Comparison of ENCODE assay signal across 14 cellular contexts in the genomic region with DNA sequence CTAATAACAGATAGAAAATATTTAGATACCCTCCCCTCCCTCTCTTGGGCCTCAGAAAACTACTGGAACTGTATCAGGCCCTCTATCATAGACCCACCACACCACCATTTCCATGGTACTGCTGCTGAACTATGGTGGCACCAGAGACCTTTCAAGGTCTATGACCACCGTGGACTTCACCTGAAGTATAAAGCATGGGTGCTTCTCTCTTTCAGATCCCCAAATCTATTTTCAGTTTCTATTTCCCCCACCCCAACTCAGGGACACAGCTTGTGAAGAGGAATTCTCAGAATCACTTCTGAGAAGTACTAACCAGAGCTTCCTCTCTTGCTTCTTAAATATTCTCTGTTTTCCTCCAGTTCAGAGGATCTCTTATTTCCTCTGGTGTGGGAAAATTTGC.
DNase-seq lines count a peak whose midpoint lies in the region; ATAC-seq, FAIRE-seq and TF ChIP-seq lines count a peak whose summit lies in the region.
"Had no signal": no experiment of that assay in that cellular context is flagged by ENCODE, and none has a peak within 500 bp of the region (broad histone marks: within the 10 kb centered on the region; RNA-seq: fewer than 3 reads in every experiment).

No MANE protein-coding gene starts in this region.

- TF ChIP-seq CTCF in OCI-LY3 (IDR thresholded peaks at IDR 0.05; ENCODE audit: low read depth, low read length) (peak; percentile 28; the same call in 1 of the 2 replicates), esophagus muscularis mucosa (IDR thresholded peaks at IDR 0.05) (no peak)

- H3K36me3 ChIP-seq in OCI-LY3 (replicated peaks; ENCODE audit: low read depth, low read length) (peaks cover 4% of the 10 kb centered on the region), esophagus muscularis mucosa (no peaks in the 10 kb centered on the region)
- H3K36me3 ChIP-seq: BLaER1 had no signal

- no peaks in the 10 kb centered on the region for H3K9me3 ChIP-seq in OCI-LY3 (ENCODE audit: insufficient read depth, low read length)
- no peaks in the 10 kb centered on the region for H3K9me3 ChIP-seq in esophagus muscularis mucosa
- H3K9me3 ChIP-seq: BLaER1 had no signal

- TF ChIP-seq POLR2A in esophagus muscularis mucosa (IDR thresholded peaks at IDR 0.05; ENCODE audit: low read depth), result no peak

- H3K27me3 ChIP-seq in OCI-LY3 (ENCODE audit: low read depth, low read length), result no peaks in the 10 kb centered on the region
- H3K27me3 ChIP-seq in esophagus muscularis mucosa, result no peaks in the 10 kb centered on the region

- no peak for FAIRE-seq in urothelium cell line (lab: Jason Lieb, UNC)

- H3K79me2 ChIP-seq in OCI-LY3 (ENCODE audit: low read length), result no peaks in the 10 kb centered on the region

- WGBS in esophagus muscularis mucosa, result 43% methylated on average over 1 of the region's 1 CpG

- peak overlapping the region; percentile 88 for H3K27ac ChIP-seq in OCI-LY3 (ENCODE audit: low read length)
- no peak overlapping the region for H3K27ac ChIP-seq in esophagus muscularis mucosa (replicated peaks in 1 of 4)
- H3K27ac ChIP-seq: BLaER1 had no signal

- ATAC-seq in GM18858 (IDR thresholded peaks at IDR 0.05; ENCODE audit: unreplicated experiment) (peak; percentile 41), GM21529 (IDR thresholded peaks at IDR 0.05; ENCODE audit: unreplicated experiment) (peak; percentile 46), HG03066 (IDR thresholded peaks at IDR 0.05; ENCODE audit: low read depth, unreplicated experiment) (peak; percentile 50)
- ATAC-seq: Panc1 had no signal

- H3K4me3 ChIP-seq in OCI-LY3 (ENCODE audit: low read length) (0 out of 2 replicates have a peak overlapping the region, but pooled peaks have one; percentile 33), esophagus muscularis mucosa (no peak overlapping the region)
- H3K4me3 ChIP-seq: BLaER1 had no signal

- H3K4me1 ChIP-seq in OCI-LY3 (ENCODE audit: low read length) (peaks cover 70% of the 10 kb centered on the region), esophagus muscularis mucosa (no peaks in the 10 kb centered on the region)

- TF ChIP-seq EP300 in esophagus muscularis mucosa (IDR thresholded peaks at IDR 0.05), result no peak

- H4K20me1 ChIP-seq in OCI-LY3 (ENCODE audit: insufficient read depth, low read length), result no peaks in the 10 kb centered on the region
- H4K20me1 ChIP-seq: BLaER1 had no signal

- H3K9ac ChIP-seq in OCI-LY3 (ENCODE audit: low read length), result 0 out of 2 replicates have a peak overlapping the region, but pooled peaks have one; percentile 12
- H3K9ac ChIP-seq: BLaER1 had no signal

- no peak overlapping the region for H2AFZ ChIP-seq in OCI-LY3 (ENCODE audit: low read depth, low read length)

- intact Hi-C loops in esophagus muscularis mucosa (cut with DNase I), result no loop called here

- DNase-seq in esophagus muscularis mucosa (ENCODE audit: extremely low spot score) (no peak), urothelium cell line (ENCODE audit: low spot score) (no peak), A172 (ENCODE audit: low spot score) (no peak), SHP77 treated with DMSO at 0.1 percent for 48 hours (lab: John Stamatoyannopoulos, UW) (no peak)
- DNase-seq: activated naive CD4-positive, alpha-beta T cell treated with Interleukin-2 at 50 U/mL for 16 hours; posterior cingulate gyrus; stimulated activated CD4-positive, alpha-beta T cell treated with anti-CD3 and anti-CD28 coated beads, Interleukin-15, amount 100 ng/mL, for 24 hours; T-helper 9 cell had no signal

- H3K4me2 ChIP-seq in OCI-LY3 (ENCODE audit: low read length), result peak overlapping the region; percentile 43
- H3K4me2 ChIP-seq: BLaER1 had no signal
